22 cellular contexts compared by ENCODE assay signal in genomic region chr5:96972599-96973334, GRCh38. TPM values are rescaled to one million over a fixed set of nuclear protein-coding genes. Genes with fewer than 3 reads are reported as not detected.
A peak's percentile ranks its signal among the peaks of the same experiment; 100 is the strongest.
DNase-seq lines count a peak whose midpoint lies in the region; ATAC-seq, FAIRE-seq and TF ChIP-seq lines count a peak whose summit lies in the region.
"Had no signal": no experiment of that assay in that cellular context is flagged by ENCODE, and none has a peak within 500 bp of the region (broad histone marks: within the 10 kb centered on the region; RNA-seq: fewer than 3 reads in every experiment).

No MANE protein-coding gene starts in this region.

- peak in 1 of 2 donors; percentile 41 for ATAC-seq in activated T-cell treated with anti-CD3 and anti-CD28 coated beads, Interleukin-2, amount 50 U/mL, for 72 hours (replicated peaks in 1 of 2)
- ATAC-seq in GM12878 (no peak), GM18873 (IDR thresholded peaks at IDR 0.05; ENCODE audit: low FRiP score, unreplicated experiment) (no peak)
- ATAC-seq in stimulated activated naive CD8-positive, alpha-beta T cell treated with anti-CD3 and anti-CD28 coated beads, Interleukin-15, amount 100 ng/mL, for 72 hours, result no peak
- ATAC-seq: esophagus mucosa, lower lobe of right lung had no signal

- peaks cover 79% of the 10 kb centered on the region for H3K4me1 Mint-ChIP-seq in activated T-cell treated with anti-CD3 and anti-CD28 coated beads, Interleukin-2, amount 50 U/mL, for 72 hours (ENCODE audit: low read depth)
- H3K4me1 Mint-ChIP-seq in stimulated activated naive CD8-positive, alpha-beta T cell treated with anti-CD3 and anti-CD28 coated beads, Interleukin-15, amount 100 ng/mL, for 72 hours, result peaks cover 77% of the 10 kb centered on the region
- H3K4me1 Mint-ChIP-seq in CD14-positive monocyte, result peaks cover 47% of the 10 kb centered on the region

- RAD21 ChIA-PET in GM12878 (lab: Charles Lee; ENCODE audit: unreplicated experiment), result interaction anchor here (1.2 to 2.3 kb wide), 3 partner anchors 11 to 104 kb away, joined by 3 to 9 read pairs (median 3); no protein-coding TSS in a partner anchor

- no peaks in the 10 kb centered on the region for H3K9me2 ChIP-seq in OCI-LY1 (ENCODE audit: low read depth, low read length)

- peaks cover 76% of the 10 kb centered on the region for H3K4me1 ChIP-seq in OCI-LY1 (ENCODE audit: insufficient read depth, low read length, severe bottlenecking)
- peaks cover 17% of the 10 kb centered on the region for H3K4me1 ChIP-seq in GM12878 (ENCODE audit: control insufficient read depth, insufficient read depth, low read length)

- POLR2A ChIA-PET in GM12878 (lab: Charles Lee), result interaction anchor here (1.1 to 1.7 kb wide), 4 partner anchors 8 to 97 kb away, joined by 3 to 9 read pairs (median 6); partner anchors contain the start of gene ERAP2

- SMC1A ChIA-PET in GM12878 (lab: Charles Lee; ENCODE audit: uncharacterized antibody, unreplicated experiment), result interaction anchor here (0.7 to 4.6 kb wide), 6 partner anchors 9 to 104 kb away, joined by 3 to 22 read pairs (median 4); no protein-coding TSS in a partner anchor

- FAIRE-seq in GM12878 (lab: Jason Lieb, UNC), result no peak
- FAIRE-seq: H1 had no signal

- TF ChIP-seq POLR2A in GM12878 (IDR thresholded peaks at IDR 0.05; ENCODE audit: low read depth, low read length), result no peak

- H3K9me3 ChIP-seq in OCI-LY1 (ENCODE audit: low read length), result no peaks in the 10 kb centered on the region
- no peaks in the 10 kb centered on the region; the same call in 2 of the 3 replicates for H3K9me3 ChIP-seq in GM12878 (replicated peaks; ENCODE audit: control insufficient read depth, insufficient read depth, low read length)
- H3K9me3 ChIP-seq: lower lobe of right lung, psoas muscle, stomach, vagina had no signal

- peaks cover 21% of the 10 kb centered on the region for H3K36me3 ChIP-seq in OCI-LY1 (ENCODE audit: insufficient read depth, low read length)
- no peaks in the 10 kb centered on the region; a peak in 1 of 4 replicates for H3K36me3 ChIP-seq in GM12878 (ENCODE audit: control insufficient read depth in 2 of 2, insufficient read depth in 2 of 2, low read length in 1 of 2)
- H3K36me3 ChIP-seq: lower lobe of right lung, stomach, vagina had no signal

- peak overlapping the region; percentile 61 to 79 for H3K4me3 Mint-ChIP-seq in activated T-cell treated with anti-CD3 and anti-CD28 coated beads, Interleukin-2, amount 50 U/mL, for 72 hours
- peak overlapping the region; percentile 50 to 60 for H3K4me3 Mint-ChIP-seq in stimulated activated naive CD8-positive, alpha-beta T cell treated with anti-CD3 and anti-CD28 coated beads, Interleukin-15, amount 100 ng/mL, for 72 hours
- no peak overlapping the region for H3K4me3 Mint-ChIP-seq in CD14-positive monocyte
- H3K4me3 Mint-ChIP-seq: nephron had no signal

- H4K20me1 ChIP-seq in OCI-LY1 (ENCODE audit: insufficient read depth, low read length), result peaks cover 3% of the 10 kb centered on the region; the same call in 1 of the 2 replicates
- no peaks in the 10 kb centered on the region; the same call in 1 of the 2 replicates for H4K20me1 ChIP-seq in GM12878 (ENCODE audit: control insufficient read depth, insufficient read depth)

- H2AFZ ChIP-seq in OCI-LY1 (ENCODE audit: low read length) (no peak overlapping the region), GM12878 (ENCODE audit: control insufficient read depth, low read depth, low read length) (no peak overlapping the region)
- H2AFZ ChIP-seq: PC-9 had no signal

- H3K36me3 Mint-ChIP-seq in activated T-cell treated with anti-CD3 and anti-CD28 coated beads, Interleukin-2, amount 50 U/mL, for 72 hours (ENCODE audit: insufficient read depth in 2 of 2), result no peaks in the 10 kb centered on the region
- H3K36me3 Mint-ChIP-seq in CD14-positive monocyte, result peaks cover 5 to 10% of the 10 kb centered on the region in 2 donors
- H3K36me3 Mint-ChIP-seq: brain had no signal

- no peaks in the 10 kb centered on the region for H3K27me3 Mint-ChIP-seq in activated T-cell treated with anti-CD3 and anti-CD28 coated beads, Interleukin-2, amount 50 U/mL, for 72 hours (ENCODE audit: low read depth)
- no peaks in the 10 kb centered on the region for H3K27me3 Mint-ChIP-seq in stimulated activated naive CD8-positive, alpha-beta T cell treated with anti-CD3 and anti-CD28 coated beads, Interleukin-15, amount 100 ng/mL, for 72 hours
- no peaks in the 10 kb centered on the region for H3K27me3 Mint-ChIP-seq in CD14-positive monocyte (ENCODE audit: low read depth in 3 of 3)
- H3K27me3 Mint-ChIP-seq: brain had no signal

- no peaks in the 10 kb centered on the region for H3K9me3 Mint-ChIP-seq in activated T-cell treated with anti-CD3 and anti-CD28 coated beads, Interleukin-2, amount 50 U/mL, for 72 hours
- no peaks in the 10 kb centered on the region for H3K9me3 Mint-ChIP-seq in stimulated activated naive CD8-positive, alpha-beta T cell treated with anti-CD3 and anti-CD28 coated beads, Interleukin-15, amount 100 ng/mL, for 72 hours
- peaks cover 0 to 2% (median 0%) of the 10 kb centered on the region in 7 donors for H3K9me3 Mint-ChIP-seq in CD14-positive monocyte
- H3K9me3 Mint-ChIP-seq: brain, nephron had no signal

- TF ChIP-seq EP300 in GM12878 (IDR thresholded peaks at IDR 0.05; ENCODE audit: borderline replicate concordance in 1 of 2, control insufficient read depth in 1 of 2, low read depth in 2 of 2, low read length in 2 of 2), result no peak

- H3K27ac Mint-ChIP-seq in activated T-cell treated with anti-CD3 and anti-CD28 coated beads, Interleukin-2, amount 50 U/mL, for 72 hours, result peak overlapping the region; percentile 68
- H3K27ac Mint-ChIP-seq in stimulated activated naive CD8-positive, alpha-beta T cell treated with anti-CD3 and anti-CD28 coated beads, Interleukin-15, amount 100 ng/mL, for 72 hours, result peak overlapping the region; percentile 30 to 45
- peak overlapping the region in 1 of 7 donors; percentile 46 for H3K27ac Mint-ChIP-seq in CD14-positive monocyte
- H3K27ac Mint-ChIP-seq: brain had no signal

- H3K79me2 ChIP-seq in OCI-LY1 (ENCODE audit: insufficient read depth, low read length) (peaks cover 100% of the 10 kb centered on the region), GM12878 (ENCODE audit: control insufficient read depth, insufficient read depth, low read length) (peaks cover 97% of the 10 kb centered on the region)

- DNase-seq in activated T-cell treated with anti-CD3 and anti-CD28 coated beads, Interleukin-2, amount 50 U/mL, for 72 hours, result no peak
- DNase-seq in activated T-cell treated with anti-CD3 and anti-CD28 coated beads, Interleukin-2, amount 50 U/mL, for 48 hours, result no peak
- DNase-seq in GM12878 (ENCODE audit: low read depth, low spot score) (no peak), glomerular visceral epithelial cell (ENCODE audit: extremely low spot score) (no peak), CD14-positive monocyte (ENCODE audit: low spot score) (no peak)
- DNase-seq in stimulated activated naive CD8-positive, alpha-beta T cell treated with anti-CD3 and anti-CD28 coated beads, Interleukin-15, amount 100 ng/mL, for 72 hours, result no peak
- DNase-seq: ACHN, activated gamma-delta T cell treated with Interleukin-2 at 50 U/mL for 16 hours, COR-L47, lower lobe of right lung, NCI-H1694 treated with DMSO at 0.1 percent for 48 hours, NCI-H446 treated with DMSO at 0.1 percent for 48 hours, PC-9, psoas muscle, stomach had no signal

- TF ChIP-seq CTCF in OCI-LY1 (IDR thresholded peaks at IDR 0.05; ENCODE audit: low read length) (no peak), GM12878 (IDR thresholded peaks at IDR 0.05 in 2 of 3, conservative IDR thresholded peaks at IDR 0.05 in 1 of 3; ENCODE audit: control insufficient read depth in 2 of 3, extremely low read depth in 1 of 3, insufficient read depth in 1 of 3, low read depth in 3 of 3, low read length in 3 of 3) (no peak), CD14-positive monocyte (IDR thresholded peaks at IDR 0.05) (no peak)

- peaks cover 3% of the 10 kb centered on the region; the same call in 1 of the 2 replicates for H3F3A ChIP-seq in OCI-LY1 (ENCODE audit: insufficient read depth, low read length)

- no peaks in the 10 kb centered on the region for H3K27me3 ChIP-seq in OCI-LY1 (ENCODE audit: insufficient read depth, low read length)
- H3K27me3 ChIP-seq in GM12878 (replicated peaks in 1 of 2; ENCODE audit: control insufficient read depth in 2 of 2, insufficient read depth in 2 of 2, low read length in 1 of 2), result no peaks in the 10 kb centered on the region
- H3K27me3 ChIP-seq: stomach, vagina had no signal

- no peak for TF ChIP-seq RAD21 in GM12878 (IDR thresholded peaks at IDR 0.05; ENCODE audit: insufficient read depth, low read depth, low read length)

- intact Hi-C loops in GM12878 (cut with micrococcal nuclease; ENCODE audit: unreplicated experiment), result no loop called here
- intact Hi-C loops in CD14-positive monocyte (cut with micrococcal nuclease), result no loop called here

- BruUV-seq in GM12878 (replicated peaks; lab: Mats Ljungman, UMichigan), result no TSS peak

- H3K9ac ChIP-seq in OCI-LY1 (ENCODE audit: low read length) (peak overlapping the region; percentile 4; the same call in 1 of the 2 replicates), GM12878 (ENCODE audit: control insufficient read depth, insufficient read depth, low read length) (no peak overlapping the region)

- H3K4me2 ChIP-seq in OCI-LY1 (ENCODE audit: low read length) (peak overlapping the region; percentile 12; the same call in 1 of the 2 replicates), GM12878 (ENCODE audit: control insufficient read depth, insufficient read depth) (peak overlapping the region; percentile 11; the same call in 1 of the 2 replicates)
- H3K4me2 ChIP-seq: PC-9 had no signal

- CTCF ChIA-PET in GM12878 (lab: Yijun Ruan, JAX), result interaction anchor here (0.6 to 2.7 kb wide), 4 partner anchors 21 to 189 kb away, joined by 3 to 13 read pairs (median 4); no protein-coding TSS in a partner anchor

- H3K4me3 ChIP-seq in OCI-LY1 (ENCODE audit: low read depth, low read length, poor library complexity, severe bottlenecking) (peak overlapping the region; percentile 3), GM12878 (no peak overlapping the region)
- H3K4me3 ChIP-seq: lower lobe of right lung, PC-9, psoas muscle, stomach, vagina had no signal

- WGBS in GM12878 (ENCODE audit: insufficient coverage, insufficient replicate concordance, low lambda C conversion rate, missing lambda C conversion rate), result 96% methylated on average over 5 of the region's 5 CpGs

- H3K27ac ChIP-seq in OCI-LY1 (ENCODE audit: low read depth, low read length, poor library complexity, severe bottlenecking) (peak overlapping the region; percentile 53), GM12878 (ENCODE audit: control insufficient read depth, insufficient read depth) (no peak overlapping the region)
- H3K27ac ChIP-seq: lower lobe of right lung, PC-9, psoas muscle, stomach, vagina had no signal

- in situ Hi-C loops in GM12878 (cut with MboI), result no loop called here

RNA-seq across cellular contexts. Expression of gene LNPEP, which starts 36.9 kb away (rescaled TPM):
- 10 to 100 TPM; 75.7 to 80.3 TPM for total RNA-seq in activated T-cell treated with anti-CD3 and anti-CD28 coated beads, Interleukin-2, amount 50 U/mL, for 72 hours
- 410 and 418 TPM in 2 replicates for total RNA-seq in GM12878 (2013; cell fraction: nucleolus; rRNA removed)
- total RNA-seq in GM12878 (2014; rRNA removed), result 38.5 and 56.2 TPM in 2 replicates
- total RNA-seq in GM12878 (2014; rRNA removed; fragmentation: Illumina TruSeq; extraction: Trizol), result 54.9 and 62.3 TPM in 2 replicates
- 50.8 and 51.1 TPM in 2 replicates for total RNA-seq in GM12878 (2021)
- 12.3 TPM for polyA plus RNA-seq in GM12878 (2011; ENCODE audit: low read depth)
- 44.7 and 67.7 TPM in 2 replicates for polyA plus RNA-seq in GM12878 (2011; rRNA removed)
- polyA plus RNA-seq in GM12878 (2011; cell fraction: cytosol; rRNA removed), result 15.1 and 19.2 TPM in 2 replicates
- 33.3 and 34.8 TPM in 2 replicates for polyA plus RNA-seq in GM12878 (2011; cell fraction: nucleus; rRNA removed)
- 22.3 and 26.0 TPM in 2 replicates for polyA plus RNA-seq in GM12878 (2012)
- 26.1 and 34.4 TPM in 2 replicates for polyA plus RNA-seq in GM12878 (2014; fragmentation: Illumina TruSeq; extraction: Trizol)
- 1 to 10 TPM; 5.6 to 7.3 TPM for polyA plus RNA-seq in GM12878 (2014; fragmentation: Nextera tagmentation; extraction: Ambion mirVana)
- polyA plus RNA-seq in GM12878 (2014; rRNA removed), result 17.1 and 21.0 TPM in 2 replicates
- polyA plus RNA-seq in GM12878 (2016; fragmentation: Nextera tagmentation; extraction: Ambion mirVana), result 10 to 100 TPM; 23.2 to 23.9 TPM
- polyA minus RNA-seq in GM12878 (2011; rRNA and poly(A)+ RNA removed), result 135 and 161 TPM in 2 replicates
- polyA minus RNA-seq in GM12878 (2011; cell fraction: cytosol; rRNA and poly(A)+ RNA removed), result 48.5 and 54.1 TPM in 2 replicates
- polyA minus RNA-seq in GM12878 (2011; cell fraction: nucleus; rRNA and poly(A)+ RNA removed), result 74.6 and 109 TPM in 2 replicates
- polyA plus RNA-seq in CD14-positive monocyte, result 10 to 100 TPM; 14.5 to 22.5 TPM

Comparison
In these comparisons a context has a peak if more than half of its experiments do, and no peak if none do; other contexts are left out.
1. H3K4me3 Mint-ChIP-seq: peak in activated T-cell treated with anti-CD3 and anti-CD28 coated beads, Interleukin-2, amount 50 U/mL, for 72 hours (2 of 2) and stimulated activated naive CD8-positive, alpha-beta T cell treated with anti-CD3 and anti-CD28 coated beads, Interleukin-15, amount 100 ng/mL, for 72 hours (2 of 2); none in CD14-positive monocyte (0 of 2).